In the genomic region with DNA sequence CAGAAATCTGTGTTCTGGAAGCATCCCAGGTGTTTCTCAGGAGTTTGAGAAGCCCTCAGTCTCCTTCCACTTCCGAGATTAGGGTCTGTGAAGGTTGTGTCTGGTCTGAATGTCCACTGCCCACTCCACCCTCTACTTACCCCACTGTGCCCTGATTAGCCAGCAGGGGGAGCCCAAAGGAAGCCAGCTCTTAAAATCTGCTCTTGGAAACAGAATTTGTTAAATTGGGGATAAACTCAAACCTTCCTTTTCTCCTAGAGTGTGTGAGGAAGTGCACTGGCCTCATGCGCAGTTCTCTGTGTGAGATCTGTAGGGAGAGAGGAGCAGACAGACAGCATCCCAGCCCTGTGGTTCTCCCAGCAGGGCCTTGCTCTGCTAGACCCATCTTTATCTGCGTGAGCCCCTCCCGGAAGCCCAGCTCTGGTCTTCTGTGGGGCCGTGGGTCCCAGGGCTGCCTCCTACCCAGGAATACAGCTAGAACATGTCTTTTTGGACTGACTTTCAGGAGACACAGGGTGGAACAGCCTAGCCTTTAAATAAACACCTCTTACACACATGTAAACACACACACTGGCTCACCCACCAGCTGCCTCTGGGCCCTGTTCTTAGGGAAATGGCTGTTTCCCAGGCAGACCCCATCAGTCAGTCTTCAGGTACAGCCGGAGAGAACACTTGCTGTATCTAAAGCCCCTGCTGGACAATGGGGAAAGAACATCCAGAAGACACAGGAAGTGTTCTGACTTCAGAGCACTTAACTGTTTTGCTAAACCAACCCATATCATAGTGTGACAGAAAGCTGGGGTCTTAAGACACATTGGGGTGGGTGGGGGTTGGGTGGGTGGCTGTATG, we compare ENCODE assay signal across 8 cellular contexts. TPM values are rescaled to one million over a fixed set of nuclear protein-coding genes. Genes with fewer than 3 reads are reported as not detected.
A peak's percentile ranks its signal among the peaks of the same experiment; 100 is the strongest.
DNase-seq lines count a peak whose midpoint lies in the region; ATAC-seq and TF ChIP-seq lines count a peak whose summit lies in the region.

No MANE protein-coding gene starts in this region.

- TF ChIP-seq CTCF in HCT116 (IDR thresholded peaks at IDR 0.05 in 2 of 3, conservative IDR thresholded peaks at IDR 0.05 in 1 of 3; ENCODE audit: borderline replicate concordance in 1 of 3, insufficient read depth in 1 of 3, low read depth in 2 of 3, low read length in 2 of 3) = peak; percentile 87 to 95 (median 94)
- TF ChIP-seq CTCF in glutamatergic neuron (IDR thresholded peaks at IDR 0.05; ENCODE audit: partially characterized antibody, unreplicated experiment) = peak; percentile 81

- peaks cover 4% of the 10 kb centered on the region; the same call in 1 of the 2 replicates for H4K20me1 ChIP-seq in HCT116 (ENCODE audit: insufficient read depth)

- no peak overlapping the region for H3K4me3 Mint-ChIP-seq in glutamatergic neuron (ENCODE audit: unreplicated experiment)

- BruUV-seq in HCT116 (replicated peaks; lab: Mats Ljungman, UMichigan) = no TSS peak

- DNase-seq in EH (ENCODE audit: low read depth) (peak; percentile 71), HCT116 (ENCODE audit: low read depth, low spot score) (peak; percentile 15), NOMO-1 treated with DMSO at 0.1 percent for 48 hours (lab: John Stamatoyannopoulos, UW; ENCODE audit: unreplicated experiment) (peak; percentile 21), glutamatergic neuron (peak; percentile 76), renal cortical epithelial cell (ENCODE audit: low read depth) (peak; percentile 48), NCI-H187 (lab: John Stamatoyannopoulos, UW) (no peak), DMS79 treated with DMSO at 0.1 percent for 48 hours (lab: John Stamatoyannopoulos, UW) (no peak)
- peak; percentile 5 for DNase-seq in activated T-helper 9 cell treated with anti-CD3 and anti-CD28 coated beads, Interleukin-2, amount 50 U/mL, for 16 hours (ENCODE audit: low read depth)

- H3K27me3 ChIP-seq in HCT116 (ENCODE audit: insufficient read depth, low read length) = no peaks in the 10 kb centered on the region

- H3K36me3 Mint-ChIP-seq in glutamatergic neuron (ENCODE audit: unreplicated experiment) = no peaks in the 10 kb centered on the region

- H3K9ac ChIP-seq in HCT116 (ENCODE audit: low read length) = no peak overlapping the region

- RAD21 ChIA-PET in HCT116 (lab: Charles Lee; ENCODE audit: low non-redundant PET in 1 of 2, low total read pairs in 2 of 2, uncharacterized antibody in 2 of 2, unreplicated experiment in 2 of 2) = interaction anchor here (0.7 to 2.8 kb wide), 6 partner anchors 119 to 258 kb away, joined by 3 to 15 read pairs (median 7); no protein-coding TSS in a partner anchor

- no peak overlapping the region for H2AFZ ChIP-seq in HCT116 (ENCODE audit: low read depth, low read length, poor library complexity, severe bottlenecking)

- H3K79me2 ChIP-seq in HCT116 (ENCODE audit: insufficient read depth, low read length) = no peaks in the 10 kb centered on the region

- peak; percentile 95 for TF ChIP-seq RAD21 in HCT116 (IDR thresholded peaks at IDR 0.05; ENCODE audit: low read depth)

- no peak overlapping the region for H3K4me3 ChIP-seq in HCT116 (replicated peaks in 1 of 2; ENCODE audit: low read depth in 1 of 2, low read length in 2 of 2)

- no peaks in the 10 kb centered on the region for H3K9me3 Mint-ChIP-seq in glutamatergic neuron (ENCODE audit: unreplicated experiment)

- H3K9me3 ChIP-seq in HCT116 (ENCODE audit: control insufficient read depth in 1 of 2, insufficient read depth in 1 of 2, low read depth in 1 of 2, low read length in 2 of 2) = no peaks in the 10 kb centered on the region

- H3K4me1 Mint-ChIP-seq in glutamatergic neuron (ENCODE audit: low read depth, unreplicated experiment) = peaks cover 21% of the 10 kb centered on the region

- no peak for TF ChIP-seq POLR2A in HCT116 (IDR thresholded peaks at IDR 0.05; ENCODE audit: borderline replicate concordance, extremely low read depth, insufficient read depth, insufficient read length)

- H3K27me3 Mint-ChIP-seq in glutamatergic neuron (ENCODE audit: unreplicated experiment) = no peaks in the 10 kb centered on the region

- CTCF ChIA-PET in HCT116 (lab: Charles Lee) = interaction anchor here (0.8 to 7.8 kb wide), 35 partner anchors 12 to 1194 kb away, joined by 3 to 210 read pairs (median 5); partner anchors contain the start of genes CENPF and PTPN14

- intact Hi-C loops in HCT116 (cut with micrococcal nuclease) = loop anchor here (1.0 to 2.0 kb wide), 3 partner anchors 252 to 1194 kb away; no protein-coding TSS in a partner anchor

- no peak overlapping the region for H3K4me2 ChIP-seq in HCT116 (ENCODE audit: low read length)

- H3K27ac Mint-ChIP-seq in glutamatergic neuron (ENCODE audit: unreplicated experiment) = peak overlapping the region; percentile 55

- peak overlapping the region; percentile 16; the same call in 1 of the 2 replicates for H3K27ac ChIP-seq in HCT116 (ENCODE audit: low read depth, low read length)

- no peaks in the 10 kb centered on the region for H3K4me1 ChIP-seq in HCT116 (ENCODE audit: control insufficient read depth in 1 of 2, insufficient read depth in 2 of 2, low read length in 2 of 2)

- POLR2A ChIA-PET in HCT116 (lab: Charles Lee) = no interaction called here

- no peaks in the 10 kb centered on the region; a peak in 1 of 4 replicates for H3K36me3 ChIP-seq in HCT116 (ENCODE audit: control insufficient read depth in 1 of 2, insufficient read depth in 2 of 2, low read length in 2 of 2)

- ATAC-seq in HCT116 = peak; percentile 70

- no peaks in the 10 kb centered on the region for H3K9me2 ChIP-seq in HCT116 (ENCODE audit: insufficient read depth)

TF ChIP-seq in HCT116, 20 proteins besides CTCF, POLR2A, EP300 and RAD21:
- TF ChIP-seq EZH2phosphoT487 (IDR thresholded peaks at IDR 0.05; ENCODE audit: borderline replicate concordance) (no peak), FOSL1 (IDR thresholded peaks at IDR 0.05; ENCODE audit: low read depth) (no peak), SRF (IDR thresholded peaks at IDR 0.05; ENCODE audit: low read depth) (no peak), ELF1 (IDR thresholded peaks at IDR 0.05; ENCODE audit: borderline replicate concordance, low read depth) (no peak), CEBPB (IDR thresholded peaks at IDR 0.05; ENCODE audit: low read depth) (no peak), YY1 (IDR thresholded peaks at IDR 0.05; ENCODE audit: extremely low read depth, insufficient replicate concordance, low read depth, low read length) (no peak), ZNF274 (IDR thresholded peaks at IDR 0.05; ENCODE audit: low read depth, low read length) (no peak), ZBTB33 (IDR thresholded peaks at IDR 0.05; ENCODE audit: extremely low read depth, insufficient replicate concordance, low read length) (no peak), ZFX (IDR thresholded peaks at IDR 0.05) (no peak), JUND (IDR thresholded peaks at IDR 0.05) (no peak), TCF7L2 (IDR thresholded peaks at IDR 0.05; ENCODE audit: borderline replicate concordance, extremely low read depth, insufficient read depth, insufficient read length) (no peak), POLR2AphosphoS5 (IDR thresholded peaks at IDR 0.05; ENCODE audit: low read depth, low read length) (no peak)
- TF ChIP-seq, protein P1, sequence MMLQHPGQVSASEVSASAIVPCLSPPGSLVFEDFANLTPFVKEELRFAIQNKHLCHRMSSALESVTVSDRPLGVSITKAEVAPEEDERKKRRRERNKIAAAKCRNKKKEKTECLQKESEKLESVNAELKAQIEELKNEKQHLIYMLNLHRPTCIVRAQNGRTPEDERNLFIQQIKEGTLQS (IDR thresholded peaks at IDR 0.05) = no peak
- TF ChIP-seq, protein P2, sequence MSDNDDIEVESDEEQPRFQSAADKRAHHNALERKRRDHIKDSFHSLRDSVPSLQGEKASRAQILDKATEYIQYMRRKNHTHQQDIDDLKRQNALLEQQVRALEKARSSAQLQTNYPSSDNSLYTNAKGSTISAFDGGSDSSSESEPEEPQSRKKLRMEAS (IDR thresholded peaks at IDR 0.05) = no peak

RNA-seq across cellular contexts. Expression of gene SMYD2, which starts 52.2 kb away (rescaled TPM):
- 27.2 TPM for total RNA-seq in HCT116 (2021; ENCODE audit: unreplicated experiment)
- 15.2 and 21.4 TPM in 2 replicates for polyA plus RNA-seq in HCT116 (2012)
- total RNA-seq in glutamatergic neuron (ENCODE audit: unreplicated experiment) = 26.0 TPM
- total RNA-seq in renal cortical epithelial cell = 64.8 and 135 TPM in 2 replicates

Comparison
In these comparisons a context has a peak if more than half of its experiments do, and no peak if none do; other contexts are left out.
1. DNase-seq: peak in EH (single experiment), HCT116 (single experiment), NOMO-1 treated with DMSO at 0.1 percent for 48 hours (single experiment), activated T-helper 9 cell treated with anti-CD3 and anti-CD28 coated beads, Interleukin-2, amount 50 U/mL, for 16 hours (single experiment), glutamatergic neuron (single experiment) and renal cortical epithelial cell (single experiment); none in NCI-H187 (0 of 2) and DMS79 treated with DMSO at 0.1 percent for 48 hours (single experiment).